1 cellular context compared by ENCODE assay signal in the genomic region with DNA sequence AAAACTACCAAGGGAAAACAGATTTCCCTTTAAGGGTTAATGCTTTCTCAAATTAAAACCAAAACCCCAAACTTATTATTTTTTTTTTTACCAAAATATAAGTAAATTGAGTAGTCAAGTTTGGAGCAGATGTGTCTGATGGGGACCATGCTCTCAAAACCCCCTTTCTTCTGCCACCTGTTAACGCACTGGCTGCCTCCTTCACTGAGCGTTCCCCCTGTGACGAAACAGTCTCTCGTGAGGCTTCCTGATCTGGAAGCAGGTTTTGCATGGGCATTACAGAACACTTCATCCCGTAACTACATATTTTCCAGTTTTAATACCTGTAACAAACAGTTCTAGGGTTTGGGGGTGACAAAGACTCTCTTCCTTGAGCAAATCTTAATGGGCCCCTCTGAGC.
TF ChIP-seq lines count a peak whose summit lies in the region.

No MANE protein-coding gene starts in this region.

TF ChIP-seq in IMR-90, 13 proteins besides CTCF, POLR2A, EP300 and RAD21:
- TF ChIP-seq FOS (IDR thresholded peaks at IDR 0.05; ENCODE audit: low read depth, low read length) (no peak), RFX5 (IDR thresholded peaks at IDR 0.05; ENCODE audit: low read depth, low read length) (no peak), SMC3 (IDR thresholded peaks at IDR 0.05; ENCODE audit: low read depth, low read length) (no peak), CHD1 (IDR thresholded peaks at IDR 0.05; ENCODE audit: low read depth, low read length) (no peak), MXI1 (IDR thresholded peaks at IDR 0.05; ENCODE audit: borderline replicate concordance, low read depth, low read length) (no peak), CEBPB (IDR thresholded peaks at IDR 0.05; ENCODE audit: low read depth, low read length) (no peak), MAFK (IDR thresholded peaks at IDR 0.05; ENCODE audit: low read depth, low read length) (no peak), MAZ (IDR thresholded peaks at IDR 0.05; ENCODE audit: borderline replicate concordance, low read depth, low read length) (no peak), RCOR1 (IDR thresholded peaks at IDR 0.05; ENCODE audit: insufficient replicate concordance, low read length) (no peak), NFE2L2 (IDR thresholded peaks at IDR 0.05; ENCODE audit: low read depth, low read length) (no peak), BHLHE40 (IDR thresholded peaks at IDR 0.05; ENCODE audit: low read depth, low read length) (no peak)
- TF ChIP-seq, protein P1, sequence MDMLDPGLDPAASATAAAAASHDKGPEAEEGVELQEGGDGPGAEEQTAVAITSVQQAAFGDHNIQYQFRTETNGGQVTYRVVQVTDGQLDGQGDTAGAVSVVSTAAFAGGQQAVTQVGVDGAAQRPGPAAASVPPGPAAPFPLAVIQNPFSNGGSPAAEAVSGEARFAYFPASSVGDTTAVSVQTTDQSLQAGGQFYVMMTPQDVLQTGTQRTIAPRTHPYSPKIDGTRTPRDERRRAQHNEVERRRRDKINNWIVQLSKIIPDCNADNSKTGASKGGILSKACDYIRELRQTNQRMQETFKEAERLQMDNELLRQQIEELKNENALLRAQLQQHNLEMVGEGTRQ (IDR thresholded peaks at IDR 0.05; ENCODE audit: low read depth, low read length): no peak
- TF ChIP-seq, protein P2, sequence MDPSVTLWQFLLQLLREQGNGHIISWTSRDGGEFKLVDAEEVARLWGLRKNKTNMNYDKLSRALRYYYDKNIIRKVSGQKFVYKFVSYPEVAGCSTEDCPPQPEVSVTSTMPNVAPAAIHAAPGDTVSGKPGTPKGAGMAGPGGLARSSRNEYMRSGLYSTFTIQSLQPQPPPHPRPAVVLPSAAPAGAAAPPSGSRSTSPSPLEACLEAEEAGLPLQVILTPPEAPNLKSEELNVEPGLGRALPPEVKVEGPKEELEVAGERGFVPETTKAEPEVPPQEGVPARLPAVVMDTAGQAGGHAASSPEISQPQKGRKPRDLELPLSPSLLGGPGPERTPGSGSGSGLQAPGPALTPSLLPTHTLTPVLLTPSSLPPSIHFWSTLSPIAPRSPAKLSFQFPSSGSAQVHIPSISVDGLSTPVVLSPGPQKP (IDR thresholded peaks at IDR 0.05; ENCODE audit: borderline replicate concordance, low read depth, low read length): no peak
TF ChIP-seq in IMR-90: peak in this region for 0.
